Comparison of ENCODE assay signal across 7 cellular contexts in genomic region chr6:152380993-152381898, GRCh38.
A peak's percentile ranks its signal among the peaks of the same experiment; 100 is the strongest.
DNase-seq lines count a peak whose midpoint lies in the region; ATAC-seq and TF ChIP-seq lines count a peak whose summit lies in the region.

No MANE protein-coding gene starts in this region.

- H3F3A ChIP-seq in MM.1S (ENCODE audit: insufficient read depth, low read length) = no peaks in the 10 kb centered on the region

- H3K9ac ChIP-seq in MM.1S (ENCODE audit: low read length) = no peak overlapping the region

- no peak overlapping the region for H2AFZ ChIP-seq in MM.1S (ENCODE audit: low read length)

- no peaks in the 10 kb centered on the region for H3K9me3 ChIP-seq in MM.1S (replicated peaks; ENCODE audit: insufficient read depth, low read length)

- no peaks in the 10 kb centered on the region for H4K20me1 ChIP-seq in MM.1S (ENCODE audit: insufficient read depth, low read length)

- ATAC-seq in left lobe of liver (peak; percentile 84), GM18517 (IDR thresholded peaks at IDR 0.05; ENCODE audit: unreplicated experiment) (no peak)

- H3K27ac ChIP-seq in MM.1S (ENCODE audit: low read length) (no peak overlapping the region), coronary artery (peak overlapping the region; percentile 89 to 97), substantia nigra (ENCODE audit: low read depth, low read length, poor library complexity, severe bottlenecking) (peak overlapping the region; percentile 59)

- H3K27me3 ChIP-seq in MM.1S (replicated peaks; ENCODE audit: insufficient read depth, low read length) = no peaks in the 10 kb centered on the region

- peak overlapping the region; percentile 57; the same call in 1 of the 2 replicates for H3K4me2 ChIP-seq in MM.1S (ENCODE audit: low read depth, low read length)

- H3K36me3 ChIP-seq in MM.1S (replicated peaks; ENCODE audit: insufficient read depth, low read length) = no peaks in the 10 kb centered on the region

- TF ChIP-seq CTCF in MM.1S (IDR thresholded peaks at IDR 0.05; ENCODE audit: low read length) = no peak
- TF ChIP-seq CTCF in coronary artery (IDR thresholded peaks at IDR 0.05) = no peak
- no peak for TF ChIP-seq CTCF in GM20000 (IDR thresholded peaks at IDR 0.05; ENCODE audit: extremely low read depth, missing control alignments)

- DNase-seq in MM.1S (no peak), coronary artery (ENCODE audit: low spot score) (peak; percentile 93), left lobe of liver (ENCODE audit: low spot score) (no peak), substantia nigra (lab: John Stamatoyannopoulos, UW) (peak in 41 of 49 donors; percentile 4 to 71 (median 38)), GM20000 (ENCODE audit: low spot score) (no peak), activated T-cell treated with anti-CD3 and anti-CD28 coated beads for 4 hours (no peak)

- no peaks in the 10 kb centered on the region for H3K9me2 ChIP-seq in MM.1S (replicated peaks; ENCODE audit: insufficient read depth, low read length)

- H3K4me3 ChIP-seq in MM.1S (ENCODE audit: low read length) = 0 out of 2 replicates have a peak overlapping the region, but pooled peaks have one; percentile 20
- peak overlapping the region; percentile 69 for H3K4me3 ChIP-seq in coronary artery

- no peaks in the 10 kb centered on the region for H3K4me1 ChIP-seq in MM.1S (ENCODE audit: low read length)

- H3K79me2 ChIP-seq in MM.1S (ENCODE audit: low read length) = no peaks in the 10 kb centered on the region

Comparison
In these comparisons a context has a peak if more than half of its experiments do, and no peak if none do; other contexts are left out.
1. DNase-seq: peak in coronary artery (single experiment) and substantia nigra (41 of 49); none in MM.1S (single experiment), left lobe of liver (single experiment), GM20000 (single experiment) and activated T-cell treated with anti-CD3 and anti-CD28 coated beads for 4 hours (single experiment).